14 cellular contexts compared by ENCODE assay signal in the genomic region with DNA sequence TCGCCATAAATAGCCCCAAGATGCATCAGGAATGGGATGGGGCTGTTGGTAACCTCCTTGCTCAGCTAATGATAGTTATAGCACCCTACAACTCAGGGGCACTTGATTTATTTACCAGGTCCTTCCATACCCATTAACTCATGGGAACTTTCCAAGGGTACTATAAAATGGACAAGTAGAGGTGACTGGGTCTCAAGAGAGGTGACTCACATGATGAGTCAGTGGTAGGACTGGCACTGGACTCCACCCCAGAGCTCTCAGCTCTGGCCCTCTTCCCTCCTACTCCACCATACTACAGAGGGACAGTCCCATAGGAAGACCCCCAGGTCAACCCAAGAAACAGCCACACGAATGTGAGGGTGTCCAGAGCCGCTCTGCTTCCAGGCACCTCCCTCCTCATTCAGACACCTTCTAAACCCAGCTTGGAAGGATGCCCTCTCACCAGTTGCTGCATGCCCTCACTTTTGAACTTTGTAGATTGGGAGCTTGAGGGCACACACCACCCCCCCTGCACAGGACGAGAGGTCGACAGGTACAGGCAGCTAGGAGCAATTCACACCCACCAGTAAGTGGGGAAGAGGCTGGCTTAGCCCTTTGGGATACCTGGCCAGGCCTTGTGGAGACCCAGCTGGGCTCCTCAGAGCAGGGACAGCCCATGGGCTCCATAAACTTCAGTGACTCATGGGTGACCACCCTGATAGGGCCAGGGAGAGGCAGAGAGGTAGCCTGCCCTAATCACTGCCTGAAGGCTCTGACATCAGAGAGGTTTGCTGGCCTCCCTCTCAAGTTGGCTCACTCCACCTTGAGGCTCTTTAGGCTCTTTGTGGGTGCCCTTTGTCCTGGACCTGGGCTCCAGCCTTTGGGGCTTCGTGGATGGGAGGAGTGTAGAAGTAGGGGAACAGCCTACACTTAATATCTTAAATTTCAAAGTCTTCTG.
A peak's percentile ranks its signal among the peaks of the same experiment; 100 is the strongest.
DNase-seq lines count a peak whose midpoint lies in the region; ATAC-seq, FAIRE-seq and TF ChIP-seq lines count a peak whose summit lies in the region.
"Had no signal": no experiment of that assay in that cellular context is flagged by ENCODE, and none has a peak within 500 bp of the region (broad histone marks: within the 10 kb centered on the region; RNA-seq: fewer than 3 reads in every experiment).

No MANE protein-coding gene starts in this region.

- H3K27ac ChIP-seq in mucosa of rectum (ENCODE audit: low read depth in 2 of 2, low read length in 2 of 2): peak overlapping the region; percentile 84 to 88
- H3K27ac ChIP-seq in ovary: no peak overlapping the region
- H3K27ac ChIP-seq: neutrophil had no signal

- intact Hi-C loops in ovary (cut with DNase I) (no loop called here), natural killer cell (cut with micrococcal nuclease) (no loop called here)

- H3K27me3 Mint-ChIP-seq in natural killer cell (ENCODE audit: low read depth in 2 of 2): peaks cover 44 to 78% of the 10 kb centered on the region in 2 donors

- FAIRE-seq in bronchial epithelial cell (lab: Jason Lieb, UNC): no peak
- FAIRE-seq: keratinocyte had no signal

- H3K4me1 ChIP-seq in mucosa of rectum (ENCODE audit: control insufficient read depth in 2 of 2, insufficient read depth in 2 of 2, low read length in 2 of 2) (peaks cover 27 to 30% of the 10 kb centered on the region in 2 donors), ovary (ENCODE audit: insufficient read depth) (no peaks in the 10 kb centered on the region)

- ATAC-seq in HG03097 (IDR thresholded peaks at IDR 0.05; ENCODE audit: low FRiP score, unreplicated experiment) (no peak), HG03342 (IDR thresholded peaks at IDR 0.05; ENCODE audit: unreplicated experiment) (no peak), natural killer cell (no peak)

- TF ChIP-seq CTCF in bronchial epithelial cell (IDR thresholded peaks at IDR 0.05; ENCODE audit: insufficient read depth, low read length, severe bottlenecking) (no peak), ovary (IDR thresholded peaks at IDR 0.05) (no peak), natural killer cell (IDR thresholded peaks at IDR 0.05) (no peak)

- TF ChIP-seq EP300 in ovary (IDR thresholded peaks at IDR 0.05): no peak

- peak; percentile 38 for DNase-seq in COLO829 (ENCODE audit: low spot score)
- DNase-seq in M059J (ENCODE audit: low read depth): peak; percentile 95
- DNase-seq in bronchial epithelial cell (ENCODE audit: low read depth): peak; percentile 69
- DNase-seq in ovary: no peak
- no peak for DNase-seq in natural killer cell
- DNase-seq: activated CD4-positive, alpha-beta T cell treated with anti-CD3 and anti-CD28 coated beads for 1 hour; NCI-H2107; stimulated activated CD4-positive, alpha-beta T cell treated with anti-CD3 and anti-CD28 coated beads, Interleukin-1b, Interleukin-23, amount 100 ng/mL, for 48 hours; substantia nigra had no signal

- H3K4me1 Mint-ChIP-seq in natural killer cell: no peaks in the 10 kb centered on the region

- no peaks in the 10 kb centered on the region for H3K9me3 Mint-ChIP-seq in natural killer cell

- H3K36me3 Mint-ChIP-seq in natural killer cell: no peaks in the 10 kb centered on the region

- no peak overlapping the region for H3K4me3 Mint-ChIP-seq in natural killer cell

- H3K27me3 ChIP-seq in bronchial epithelial cell (ENCODE audit: control insufficient read depth, insufficient read depth, low read length) (no peaks in the 10 kb centered on the region), mucosa of rectum (ENCODE audit: control insufficient read depth in 2 of 2, insufficient read depth in 2 of 2, low read length in 2 of 2) (no peaks in the 10 kb centered on the region), ovary (no peaks in the 10 kb centered on the region)
- H3K27me3 ChIP-seq: neutrophil had no signal

- no peaks in the 10 kb centered on the region for H3K9me3 ChIP-seq in mucosa of rectum (ENCODE audit: control insufficient read depth in 2 of 2, low read length in 2 of 2)
- H3K9me3 ChIP-seq in ovary: no peaks in the 10 kb centered on the region
- H3K9me3 ChIP-seq: neutrophil had no signal

- H3K27ac Mint-ChIP-seq in natural killer cell: no peak overlapping the region

- H3K36me3 ChIP-seq in bronchial epithelial cell (ENCODE audit: control insufficient read depth, insufficient read depth, low read length) (no peaks in the 10 kb centered on the region), mucosa of rectum (ENCODE audit: control insufficient read depth in 2 of 2, insufficient read depth in 2 of 2, low read length in 2 of 2) (no peaks in the 10 kb centered on the region), ovary (no peaks in the 10 kb centered on the region)
- H3K36me3 ChIP-seq: neutrophil had no signal

- no peak overlapping the region for H3K9ac ChIP-seq in mucosa of rectum (ENCODE audit: low read depth in 1 of 2, low read length in 2 of 2)

- WGBS in ovary, 3 donors: 82 to 86% (median 86%) methylated on average over 6 of the region's 6 CpGs

- no peak for TF ChIP-seq POLR2A in ovary (IDR thresholded peaks at IDR 0.05)

- H3K4me3 ChIP-seq in bronchial epithelial cell (ENCODE audit: low read depth, low read length) (no peak overlapping the region), mucosa of rectum (ENCODE audit: low read length in 2 of 2) (no peak overlapping the region), ovary (no peak overlapping the region)

Comparison
In these comparisons a context has a peak if more than half of its experiments do, and no peak if none do; other contexts are left out.
1. DNase-seq: peak in COLO829 (single experiment), M059J (single experiment) and bronchial epithelial cell (single experiment); none in ovary (0 of 5) and natural killer cell (single experiment).
2. H3K27ac ChIP-seq: peak in mucosa of rectum (2 of 2); none in ovary (0 of 2).